ENCODE assay signal across 15 cellular contexts in the genomic region with DNA sequence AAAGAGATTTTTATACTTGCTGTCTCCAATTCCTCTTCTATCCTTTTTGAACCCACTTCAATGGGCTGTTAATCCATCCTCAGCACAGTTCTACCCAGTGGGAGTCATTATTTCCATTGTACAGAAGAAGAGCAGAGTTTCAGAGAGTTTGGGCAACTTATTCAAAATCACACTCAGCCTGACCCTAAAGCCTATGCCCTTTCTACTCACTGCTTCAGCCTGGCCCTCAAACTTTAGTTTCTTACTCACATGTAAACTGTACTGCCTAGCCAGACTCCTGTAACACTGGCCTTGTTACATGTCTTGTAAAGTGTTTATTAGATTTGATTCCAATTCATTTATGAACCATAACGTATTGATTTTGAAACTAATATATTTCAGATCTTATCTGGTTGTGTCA. TPM values are rescaled to one million over a fixed set of nuclear protein-coding genes. Genes with fewer than 3 reads are reported as not detected.
A peak's percentile ranks its signal among the peaks of the same experiment; 100 is the strongest.
DNase-seq lines count a peak whose midpoint lies in the region; ATAC-seq and TF ChIP-seq lines count a peak whose summit lies in the region.
"Had no signal": no experiment of that assay in that cellular context is flagged by ENCODE, and none has a peak within 500 bp of the region (broad histone marks: within the 10 kb centered on the region; RNA-seq: fewer than 3 reads in every experiment).

No MANE protein-coding gene starts in this region.

- peaks cover 35% of the 10 kb centered on the region for H3K4me1 Mint-ChIP-seq in activated T-cell treated with anti-CD3 and anti-CD28 coated beads, Interleukin-2, amount 50 U/mL, for 24 hours (ENCODE audit: low read depth)
- H3K4me1 Mint-ChIP-seq in activated naive CD8-positive, alpha-beta T cell treated with anti-CD3 and anti-CD28 coated beads, Interleukin-2, amount 50 U/mL, for 24 hours: peaks cover 48% of the 10 kb centered on the region
- H3K4me1 Mint-ChIP-seq in stimulated activated naive B cell treated with anti-CD40 and anti-IgM and Interleukin-4, amounts not matched to agents 10 μg/mL and 1 μg/mL and 100 μg/mL, for 72 hours: peaks cover 17 to 42% of the 10 kb centered on the region in 2 donors
- H3K4me1 Mint-ChIP-seq in endothelial cell (ENCODE audit: unreplicated experiment): peaks cover 12% of the 10 kb centered on the region

- TF ChIP-seq CTCF in endothelial cell (IDR thresholded peaks at IDR 0.05; ENCODE audit: unreplicated experiment): no peak

- H3K36me3 Mint-ChIP-seq in activated T-cell treated with anti-CD3 and anti-CD28 coated beads, Interleukin-2, amount 50 U/mL, for 24 hours (ENCODE audit: low read depth): peaks cover 6% of the 10 kb centered on the region
- H3K36me3 Mint-ChIP-seq in activated naive CD8-positive, alpha-beta T cell treated with anti-CD3 and anti-CD28 coated beads, Interleukin-2, amount 50 U/mL, for 24 hours (ENCODE audit: low read depth): peaks cover 3% of the 10 kb centered on the region
- peaks cover 0 to 4% of the 10 kb centered on the region in 2 donors for H3K36me3 Mint-ChIP-seq in stimulated activated naive B cell treated with anti-CD40 and anti-IgM and Interleukin-4, amounts not matched to agents 10 μg/mL and 1 μg/mL and 100 μg/mL, for 72 hours
- no peaks in the 10 kb centered on the region for H3K36me3 Mint-ChIP-seq in endothelial cell (ENCODE audit: low read depth, unreplicated experiment)

- ATAC-seq in HG03108 (IDR thresholded peaks at IDR 0.05; ENCODE audit: unreplicated experiment): peak; percentile 13
- ATAC-seq in activated naive CD8-positive, alpha-beta T cell treated with anti-CD3 and anti-CD28 coated beads, Interleukin-2, amount 50 U/mL, for 24 hours: peak; percentile 86
- peak; percentile 19 to 43 for ATAC-seq in stimulated activated naive B cell treated with anti-CD40 and anti-IgM and Interleukin-4, amounts not matched to agents 10 μg/mL and 1 μg/mL and 100 μg/mL, for 72 hours (replicated peaks)

- peak overlapping the region; percentile 2 for H3K4me3 Mint-ChIP-seq in activated T-cell treated with anti-CD3 and anti-CD28 coated beads, Interleukin-2, amount 50 U/mL, for 24 hours
- H3K4me3 Mint-ChIP-seq in activated naive CD8-positive, alpha-beta T cell treated with anti-CD3 and anti-CD28 coated beads, Interleukin-2, amount 50 U/mL, for 24 hours: peak overlapping the region; percentile 56
- peak overlapping the region; percentile 61 to 67 for H3K4me3 Mint-ChIP-seq in stimulated activated naive B cell treated with anti-CD40 and anti-IgM and Interleukin-4, amounts not matched to agents 10 μg/mL and 1 μg/mL and 100 μg/mL, for 72 hours
- no peak overlapping the region for H3K4me3 Mint-ChIP-seq in endothelial cell (ENCODE audit: unreplicated experiment)

- H3K9me3 Mint-ChIP-seq in activated T-cell treated with anti-CD3 and anti-CD28 coated beads, Interleukin-2, amount 50 U/mL, for 24 hours: no peaks in the 10 kb centered on the region
- H3K9me3 Mint-ChIP-seq in activated naive CD8-positive, alpha-beta T cell treated with anti-CD3 and anti-CD28 coated beads, Interleukin-2, amount 50 U/mL, for 24 hours: no peaks in the 10 kb centered on the region
- no peaks in the 10 kb centered on the region for H3K9me3 Mint-ChIP-seq in stimulated activated naive B cell treated with anti-CD40 and anti-IgM and Interleukin-4, amounts not matched to agents 10 μg/mL and 1 μg/mL and 100 μg/mL, for 72 hours
- H3K9me3 Mint-ChIP-seq in endothelial cell (ENCODE audit: unreplicated experiment): no peaks in the 10 kb centered on the region

- H3K27ac Mint-ChIP-seq in activated T-cell treated with anti-CD3 and anti-CD28 coated beads, Interleukin-2, amount 50 U/mL, for 24 hours: peak overlapping the region; percentile 85
- peak overlapping the region; percentile 92 for H3K27ac Mint-ChIP-seq in activated naive CD8-positive, alpha-beta T cell treated with anti-CD3 and anti-CD28 coated beads, Interleukin-2, amount 50 U/mL, for 24 hours
- peak overlapping the region; percentile 94 for H3K27ac Mint-ChIP-seq in stimulated activated naive B cell treated with anti-CD40 and anti-IgM and Interleukin-4, amounts not matched to agents 10 μg/mL and 1 μg/mL and 100 μg/mL, for 72 hours
- H3K27ac Mint-ChIP-seq in endothelial cell (ENCODE audit: unreplicated experiment): no peak overlapping the region
- H3K27ac Mint-ChIP-seq: progenitor cell of endocrine pancreas had no signal

- no peaks in the 10 kb centered on the region for H3K27me3 Mint-ChIP-seq in activated T-cell treated with anti-CD3 and anti-CD28 coated beads, Interleukin-2, amount 50 U/mL, for 24 hours
- H3K27me3 Mint-ChIP-seq in activated naive CD8-positive, alpha-beta T cell treated with anti-CD3 and anti-CD28 coated beads, Interleukin-2, amount 50 U/mL, for 24 hours: no peaks in the 10 kb centered on the region
- H3K27me3 Mint-ChIP-seq in stimulated activated naive B cell treated with anti-CD40 and anti-IgM and Interleukin-4, amounts not matched to agents 10 μg/mL and 1 μg/mL and 100 μg/mL, for 72 hours: no peaks in the 10 kb centered on the region
- H3K27me3 Mint-ChIP-seq in endothelial cell (ENCODE audit: unreplicated experiment): peaks cover 6% of the 10 kb centered on the region
- H3K27me3 Mint-ChIP-seq: progenitor cell of endocrine pancreas had no signal

- DNase-seq in activated T-cell treated with anti-CD3 and anti-CD28 coated beads, Interleukin-2, amount 50 U/mL, for 24 hours: no peak
- DNase-seq in activated T-cell treated with anti-CD3 and anti-CD28 coated beads, Interleukin-2, amount 50 U/mL, for 1 hour: no peak
- DNase-seq in activated naive CD8-positive, alpha-beta T cell treated with anti-CD3 and anti-CD28 coated beads, Interleukin-2, amount 50 U/mL, for 24 hours: no peak
- DNase-seq in stimulated activated naive B cell treated with anti-CD40 and anti-IgM and Interleukin-4, amounts not matched to agents 10 μg/mL and 1 μg/mL and 100 μg/mL, for 72 hours: no peak
- DNase-seq in endothelial cell (ENCODE audit: low spot score) (no peak), activated gamma-delta T cell treated with Interleukin-2 at 50 U/mL for 16 hours (no peak), amniotic stem cell (lab: John Stamatoyannopoulos, UW) (no peak)
- DNase-seq: ACHN; activated CD4-positive, CD25-positive, alpha-beta regulatory T cell; H7; NCI-H345; stimulated activated CD4-positive, alpha-beta T cell treated with anti-CD3 and anti-CD28 coated beads, Interleukin-2, amount 100 ng/mL, for 48 hours; testis had no signal

RNA-seq across cellular contexts. Expression of gene USO1, which starts 25.1 kb away (rescaled TPM):
- total RNA-seq in endothelial cell (ENCODE audit: unreplicated experiment): 48.5 TPM

RNA-seq across cellular contexts. Expression of gene G3BP2, which starts 26.1 kb away (rescaled TPM):
- total RNA-seq in endothelial cell (ENCODE audit: unreplicated experiment): 209 TPM

Comparison
In these comparisons a context has a peak if more than half of its experiments do, and no peak if none do; other contexts are left out.
1. ATAC-seq: peak in every context shown above with its lines; median percentile 86 in activated naive CD8-positive, alpha-beta T cell treated with anti-CD3 and anti-CD28 coated beads, Interleukin-2, amount 50 U/mL, for 24 hours; 31 in stimulated activated naive B cell treated with anti-CD40 and anti-IgM and Interleukin-4, amounts not matched to agents 10 μg/mL and 1 μg/mL and 100 μg/mL, for 72 hours; 13 in HG03108.